ENCODE assay signal across 8 cellular contexts in the genomic region with DNA sequence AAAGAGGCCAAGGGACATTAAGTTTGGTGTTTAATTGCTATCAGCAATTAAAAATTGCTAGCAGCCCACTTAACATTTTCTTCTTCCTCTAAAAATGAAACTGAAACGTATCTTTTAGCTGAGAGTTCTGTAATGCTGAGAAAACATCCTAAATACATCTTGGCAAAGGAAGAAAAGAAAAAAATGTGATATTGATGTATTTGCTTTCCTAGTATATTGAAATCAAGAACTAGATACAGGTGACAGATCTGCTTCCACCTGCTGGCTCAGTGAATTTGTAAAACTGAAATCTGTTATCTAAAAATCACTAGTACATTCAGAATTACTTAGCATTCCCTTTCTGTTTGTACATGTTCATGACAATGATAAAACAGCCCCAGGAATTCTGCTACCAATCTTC.
DNase-seq lines count a peak whose midpoint lies in the region; ATAC-seq and TF ChIP-seq lines count a peak whose summit lies in the region.

No MANE protein-coding gene starts in this region.

- in situ Hi-C loops in transverse colon (cut with MboI; ENCODE audit: low pct_ligation_motif_present in 1 of 4, low pct_unique_long_range_greater_than_20kb in 1 of 4, low sequenced_read_pairs in 3 of 4), result no loop called here

- ATAC-seq in GM21619 (IDR thresholded peaks at IDR 0.05; ENCODE audit: unreplicated experiment) (peak; percentile 56), GM21447 (IDR thresholded peaks at IDR 0.05; ENCODE audit: unreplicated experiment) (no peak), HG03565 (IDR thresholded peaks at IDR 0.05; ENCODE audit: unreplicated experiment) (no peak)

- TF ChIP-seq CTCF in neural cell (IDR thresholded peaks at IDR 0.05; ENCODE audit: poor library complexity, severe bottlenecking) (no peak), transverse colon (IDR thresholded peaks at IDR 0.05) (no peak)

- no peaks in the 10 kb centered on the region for H3K79me2 ChIP-seq in neural cell (replicated peaks; ENCODE audit: insufficient read depth, low read length)

- H3K9me3 ChIP-seq in CD8-positive, alpha-beta memory T cell (ENCODE audit: low read length), result no peaks in the 10 kb centered on the region
- no peaks in the 10 kb centered on the region for H3K9me3 ChIP-seq in adipocyte (ENCODE audit: control insufficient read depth, low read length)
- H3K9me3 ChIP-seq in neural cell (ENCODE audit: low read length), result no peaks in the 10 kb centered on the region
- no peaks in the 10 kb centered on the region for H3K9me3 ChIP-seq in transverse colon

- intact Hi-C loops in transverse colon (cut with DNase I; ENCODE audit: low total_unique reads), result no loop called here

- H3K27me3 ChIP-seq in CD8-positive, alpha-beta memory T cell (ENCODE audit: insufficient read depth, low read length, poor library complexity, severe bottlenecking), result no peaks in the 10 kb centered on the region
- H3K27me3 ChIP-seq in adipocyte (replicated peaks; ENCODE audit: control insufficient read depth, insufficient read depth, low read length), result no peaks in the 10 kb centered on the region
- no peaks in the 10 kb centered on the region for H3K27me3 ChIP-seq in neural cell (ENCODE audit: insufficient read depth, low read depth, low read length)
- no peaks in the 10 kb centered on the region for H3K27me3 ChIP-seq in transverse colon

- H3K36me3 ChIP-seq in CD8-positive, alpha-beta memory T cell (ENCODE audit: insufficient read depth, low read length), result no peaks in the 10 kb centered on the region
- H3K36me3 ChIP-seq in adipocyte (ENCODE audit: control insufficient read depth, insufficient read depth, low read length, severe bottlenecking) (no peaks in the 10 kb centered on the region), neural cell (ENCODE audit: insufficient read depth, low read length) (no peaks in the 10 kb centered on the region), transverse colon (no peaks in the 10 kb centered on the region)

- no peak overlapping the region for H3K27ac ChIP-seq in CD8-positive, alpha-beta memory T cell (ENCODE audit: low read depth, low read length)
- H3K27ac ChIP-seq in neural cell (ENCODE audit: low read length) (no peak overlapping the region), transverse colon (no peak overlapping the region)

- no peaks in the 10 kb centered on the region for H3K27me3 Mint-ChIP-seq in CD8-positive, alpha-beta memory T cell

- CTCF ChIA-PET in CD8-positive, alpha-beta memory T cell (lab: Charles Lee), result no interaction called here

- H3K9ac ChIP-seq in adipocyte (ENCODE audit: low read length) (peak overlapping the region; percentile 73), neural cell (ENCODE audit: low read length) (no peak overlapping the region)

- H3K9me2 ChIP-seq in neural cell (ENCODE audit: insufficient read depth, low read length), result no peaks in the 10 kb centered on the region

- no peak overlapping the region for H2AFZ ChIP-seq in neural cell (ENCODE audit: low read depth, low read length)

- H3K4me1 Mint-ChIP-seq in CD8-positive, alpha-beta memory T cell, result peaks cover 35 to 68% (median 49%) of the 10 kb centered on the region in 3 donors

- WGBS in transverse colon (ENCODE audit: low coverage in 1 of 2), 2 donors, result 2 to 9% methylated on average over 1 of the region's 1 CpG

- peaks cover 0 to 1% (median 1%) of the 10 kb centered on the region in 3 donors for H3K36me3 Mint-ChIP-seq in CD8-positive, alpha-beta memory T cell

- H4K20me1 ChIP-seq in neural cell (ENCODE audit: insufficient read depth), result no peaks in the 10 kb centered on the region

- H3K4me1 ChIP-seq in CD8-positive, alpha-beta memory T cell (ENCODE audit: insufficient read depth, low read length), result peaks cover 5% of the 10 kb centered on the region
- H3K4me1 ChIP-seq in adipocyte (ENCODE audit: control insufficient read depth, insufficient read depth, low read length), result peaks cover 5% of the 10 kb centered on the region
- peaks cover 0 to 20% (median 1%) of the 10 kb centered on the region in 4 donors for H3K4me1 ChIP-seq in transverse colon

- no peak for TF ChIP-seq EP300 in neural cell (conservative IDR thresholded peaks at IDR 0.05; ENCODE audit: poor library complexity, severe bottlenecking)
- no peak for TF ChIP-seq EP300 in transverse colon (IDR thresholded peaks at IDR 0.05; ENCODE audit: low read depth)

- peak overlapping the region; percentile 5 to 84 (median 54) for H3K27ac Mint-ChIP-seq in CD8-positive, alpha-beta memory T cell

- peak in 1 of 5 donors; percentile 1 for DNase-seq in CD8-positive, alpha-beta memory T cell
- DNase-seq in adipocyte (ENCODE audit: low read depth) (no peak), transverse colon (no peak), GM19238 (ENCODE audit: insufficient read length, low spot score) (no peak)

- no peak for TF ChIP-seq POLR2A in transverse colon (IDR thresholded peaks at IDR 0.05)

- no peaks in the 10 kb centered on the region for H3K9me3 Mint-ChIP-seq in CD8-positive, alpha-beta memory T cell

- TF ChIP-seq RAD21 in neural cell (conservative IDR thresholded peaks at IDR 0.05), result peak; percentile 14

- peak overlapping the region; percentile 26 for H3K4me3 ChIP-seq in CD8-positive, alpha-beta memory T cell (ENCODE audit: low read length)
- H3K4me3 ChIP-seq in adipocyte (ENCODE audit: low read length), result peak overlapping the region; percentile 77
- H3K4me3 ChIP-seq in neural cell (ENCODE audit: low read length), result no peak overlapping the region
- H3K4me3 ChIP-seq in transverse colon, result peak overlapping the region in 1 of 4 donors; percentile 30

- H3K4me3 Mint-ChIP-seq in CD8-positive, alpha-beta memory T cell, result peak overlapping the region; percentile 39 to 78 (median 70)

- POLR2A ChIA-PET in CD8-positive, alpha-beta memory T cell (lab: Charles Lee), result no interaction called here

- no peaks in the 10 kb centered on the region for H3F3A ChIP-seq in neural cell (ENCODE audit: insufficient read depth, low read length, poor library complexity, severe bottlenecking)

- no peak overlapping the region for H3K4me2 ChIP-seq in neural cell (ENCODE audit: low read length)

TF ChIP-seq in neural cell, 6 proteins besides CTCF, POLR2A, EP300 and RAD21:
- TF ChIP-seq, protein P1, sequence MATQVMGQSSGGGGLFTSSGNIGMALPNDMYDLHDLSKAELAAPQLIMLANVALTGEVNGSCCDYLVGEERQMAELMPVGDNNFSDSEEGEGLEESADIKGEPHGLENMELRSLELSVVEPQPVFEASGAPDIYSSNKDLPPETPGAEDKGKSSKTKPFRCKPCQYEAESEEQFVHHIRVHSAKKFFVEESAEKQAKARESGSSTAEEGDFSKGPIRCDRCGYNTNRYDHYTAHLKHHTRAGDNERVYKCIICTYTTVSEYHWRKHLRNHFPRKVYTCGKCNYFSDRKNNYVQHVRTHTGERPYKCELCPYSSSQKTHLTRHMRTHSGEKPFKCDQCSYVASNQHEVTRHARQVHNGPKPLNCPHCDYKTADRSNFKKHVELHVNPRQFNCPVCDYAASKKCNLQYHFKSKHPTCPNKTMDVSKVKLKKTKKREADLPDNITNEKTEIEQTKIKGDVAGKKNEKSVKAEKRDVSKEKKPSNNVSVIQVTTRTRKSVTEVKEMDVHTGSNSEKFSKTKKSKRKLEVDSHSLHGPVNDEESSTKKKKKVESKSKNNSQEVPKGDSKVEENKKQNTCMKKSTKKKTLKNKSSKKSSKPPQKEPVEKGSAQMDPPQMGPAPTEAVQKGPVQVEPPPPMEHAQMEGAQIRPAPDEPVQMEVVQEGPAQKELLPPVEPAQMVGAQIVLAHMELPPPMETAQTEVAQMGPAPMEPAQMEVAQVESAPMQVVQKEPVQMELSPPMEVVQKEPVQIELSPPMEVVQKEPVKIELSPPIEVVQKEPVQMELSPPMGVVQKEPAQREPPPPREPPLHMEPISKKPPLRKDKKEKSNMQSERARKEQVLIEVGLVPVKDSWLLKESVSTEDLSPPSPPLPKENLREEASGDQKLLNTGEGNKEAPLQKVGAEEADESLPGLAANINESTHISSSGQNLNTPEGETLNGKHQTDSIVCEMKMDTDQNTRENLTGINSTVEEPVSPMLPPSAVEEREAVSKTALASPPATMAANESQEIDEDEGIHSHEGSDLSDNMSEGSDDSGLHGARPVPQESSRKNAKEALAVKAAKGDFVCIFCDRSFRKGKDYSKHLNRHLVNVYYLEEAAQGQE (IDR thresholded peaks at IDR 0.05; ENCODE audit: borderline replicate concordance), result no peak
- no peak for TF ChIP-seq TAF1 (IDR thresholded peaks at IDR 0.05; ENCODE audit: low read depth)
- TF ChIP-seq POLR2AphosphoS5 (IDR thresholded peaks at IDR 0.05), result no peak
- TF ChIP-seq EZH2 (IDR thresholded peaks at IDR 0.05; ENCODE audit: borderline replicate concordance, insufficient read depth, low read length, poor library complexity, severe bottlenecking), result no peak
- TF ChIP-seq SMC3 (conservative IDR thresholded peaks at IDR 0.05; ENCODE audit: poor library complexity), result no peak
- TF ChIP-seq MXI1 (conservative IDR thresholded peaks at IDR 0.05; ENCODE audit: poor library complexity, severe bottlenecking), result no peak
